In genomic region chr9:78212868-78213267, GRCh38 we compare ENCODE assay signal across 1 cellular context.
TF ChIP-seq lines count a peak whose summit lies in the region.

No MANE protein-coding gene starts in this region.

TF ChIP-seq in GM23338, 12 proteins besides CTCF, POLR2A, EP300 and RAD21 (continued from another document):
- no peak for TF ChIP-seq ZNF462 (CRISPR knock-in tag; IDR thresholded peaks at IDR 0.05)
- TF ChIP-seq POLR2AphosphoS5 (IDR thresholded peaks at IDR 0.05; ENCODE audit: low read depth), result no peak
- TF ChIP-seq STAT1 (IDR thresholded peaks at IDR 0.05; ENCODE audit: unreplicated experiment), result no peak
- no peak for TF ChIP-seq EZH2phosphoT487 (IDR thresholded peaks at IDR 0.05; ENCODE audit: unreplicated experiment)
- TF ChIP-seq JUNB (IDR thresholded peaks at IDR 0.05; ENCODE audit: unreplicated experiment), result no peak
